16 cellular contexts compared by ENCODE assay signal in the genomic region with DNA sequence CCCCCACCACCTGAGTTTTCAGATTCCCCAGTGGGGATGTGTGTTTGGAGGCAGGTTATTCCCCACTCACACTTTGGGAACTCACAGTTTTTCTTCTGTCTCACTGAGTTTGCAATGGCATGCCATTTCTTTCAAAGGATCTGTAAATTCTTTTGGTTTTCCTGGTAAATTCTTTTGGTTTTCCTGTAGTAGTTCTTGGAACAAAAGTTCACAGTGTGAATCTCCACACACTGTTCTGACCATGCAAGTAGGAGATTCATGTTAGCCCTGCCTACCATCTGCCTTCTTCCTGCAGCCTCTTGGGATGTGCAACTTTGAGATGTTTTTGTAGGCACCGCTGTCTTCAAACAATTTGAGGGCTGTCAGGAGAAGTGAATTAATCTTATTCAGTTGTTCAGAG.
"Had no signal": no experiment of that assay in that cellular context is flagged by ENCODE, and none has a peak within 500 bp of the region (broad histone marks: within the 10 kb centered on the region; RNA-seq: fewer than 3 reads in every experiment).

No MANE protein-coding gene starts in this region.

- H3K27me3 Mint-ChIP-seq: stimulated activated memory B cell treated with anti-CD40 and anti-IgM and Interleukin-4, amounts not matched to agents 10 μg/mL and 1 μg/mL and 100 μg/mL, for 72 hours had no signal

- H3K27ac ChIP-seq: esophagus squamous epithelium, heart right ventricle, left lung, ovary, tibial artery, vagina had no signal

- H3K27ac Mint-ChIP-seq: activated naive CD4-positive, alpha-beta T cell treated with anti-CD3 and anti-CD28 coated beads for 36 hours; activated T-helper 1 cell treated with anti-CD3 and anti-CD28 coated beads, Interleukin-12 subunit alpha, Interleukin-12 subunit beta, Interleukin-2, Interleukin-4 antibody, amounts not matched to agents 30 ng/mL and 10 ng/mL and 1 ng/mL, durations not matched to agents 14 hours and 24 hours and 36 hours; brain; stimulated activated memory B cell treated with anti-CD40 and anti-IgM and Interleukin-4, amounts not matched to agents 10 μg/mL and 1 μg/mL and 100 μg/mL, for 72 hours; T-helper 1 cell treated with Interleukin-12 subunit alpha and Interleukin-12 subunit beta and Interleukin-4 antibody, amounts not matched to agents 30 μg/mL and 1 μg/mL, for 36 hours; WTC11 had no signal

- DNase-seq: activated CD4-positive, alpha-beta T cell treated with anti-CD3 and anti-CD28 coated beads for 48 hours; activated naive CD4-positive, alpha-beta T cell treated with anti-CD3 and anti-CD28 coated beads for 36 hours; esophagus squamous epithelium; heart right ventricle; islet precursor cell; left lung; mesendoderm; ovary; tibial artery had no signal

- H3K9me3 ChIP-seq: vagina had no signal

- H3K4me3 ChIP-seq: esophagus squamous epithelium, heart right ventricle, left lung, ovary, tibial artery, vagina had no signal

- ATAC-seq: heart right ventricle; left lung; stimulated activated memory B cell treated with anti-CD40 and anti-IgM and Interleukin-4, amounts not matched to agents 10 μg/mL and 1 μg/mL and 100 μg/mL, for 72 hours; WTC11 had no signal

- H3K4me1 ChIP-seq: esophagus squamous epithelium, heart right ventricle, left lung, tibial artery, vagina had no signal

- FAIRE-seq: frontal cortex had no signal

- H3K36me3 Mint-ChIP-seq: brain; stimulated activated memory B cell treated with anti-CD40 and anti-IgM and Interleukin-4, amounts not matched to agents 10 μg/mL and 1 μg/mL and 100 μg/mL, for 72 hours had no signal

- H3K36me3 ChIP-seq: esophagus squamous epithelium, heart right ventricle, left lung, ovary, tibial artery, vagina had no signal

- H3K9me3 Mint-ChIP-seq: activated T-helper 1 cell treated with anti-CD3 and anti-CD28 coated beads, Interleukin-12 subunit alpha, Interleukin-12 subunit beta, Interleukin-2, Interleukin-4 antibody, amounts not matched to agents 30 ng/mL and 10 ng/mL and 1 ng/mL, durations not matched to agents 14 hours and 24 hours and 36 hours; T-helper 1 cell treated with Interleukin-12 subunit alpha and Interleukin-12 subunit beta and Interleukin-4 antibody, amounts not matched to agents 30 μg/mL and 1 μg/mL, for 36 hours had no signal

- H3K4me3 Mint-ChIP-seq: activated naive CD4-positive, alpha-beta T cell treated with anti-CD3 and anti-CD28 coated beads for 36 hours; activated T-helper 1 cell treated with anti-CD3 and anti-CD28 coated beads, Interleukin-12 subunit alpha, Interleukin-12 subunit beta, Interleukin-2, Interleukin-4 antibody, amounts not matched to agents 30 ng/mL and 10 ng/mL and 1 ng/mL, durations not matched to agents 14 hours and 24 hours and 36 hours; brain; stimulated activated memory B cell treated with anti-CD40 and anti-IgM and Interleukin-4, amounts not matched to agents 10 μg/mL and 1 μg/mL and 100 μg/mL, for 72 hours; T-helper 1 cell treated with Interleukin-12 subunit alpha and Interleukin-12 subunit beta and Interleukin-4 antibody, amounts not matched to agents 30 μg/mL and 1 μg/mL, for 36 hours; WTC11 had no signal

- H3K27me3 ChIP-seq: esophagus squamous epithelium, heart right ventricle, left lung, ovary, tibial artery, vagina had no signal
